In the genomic region with DNA sequence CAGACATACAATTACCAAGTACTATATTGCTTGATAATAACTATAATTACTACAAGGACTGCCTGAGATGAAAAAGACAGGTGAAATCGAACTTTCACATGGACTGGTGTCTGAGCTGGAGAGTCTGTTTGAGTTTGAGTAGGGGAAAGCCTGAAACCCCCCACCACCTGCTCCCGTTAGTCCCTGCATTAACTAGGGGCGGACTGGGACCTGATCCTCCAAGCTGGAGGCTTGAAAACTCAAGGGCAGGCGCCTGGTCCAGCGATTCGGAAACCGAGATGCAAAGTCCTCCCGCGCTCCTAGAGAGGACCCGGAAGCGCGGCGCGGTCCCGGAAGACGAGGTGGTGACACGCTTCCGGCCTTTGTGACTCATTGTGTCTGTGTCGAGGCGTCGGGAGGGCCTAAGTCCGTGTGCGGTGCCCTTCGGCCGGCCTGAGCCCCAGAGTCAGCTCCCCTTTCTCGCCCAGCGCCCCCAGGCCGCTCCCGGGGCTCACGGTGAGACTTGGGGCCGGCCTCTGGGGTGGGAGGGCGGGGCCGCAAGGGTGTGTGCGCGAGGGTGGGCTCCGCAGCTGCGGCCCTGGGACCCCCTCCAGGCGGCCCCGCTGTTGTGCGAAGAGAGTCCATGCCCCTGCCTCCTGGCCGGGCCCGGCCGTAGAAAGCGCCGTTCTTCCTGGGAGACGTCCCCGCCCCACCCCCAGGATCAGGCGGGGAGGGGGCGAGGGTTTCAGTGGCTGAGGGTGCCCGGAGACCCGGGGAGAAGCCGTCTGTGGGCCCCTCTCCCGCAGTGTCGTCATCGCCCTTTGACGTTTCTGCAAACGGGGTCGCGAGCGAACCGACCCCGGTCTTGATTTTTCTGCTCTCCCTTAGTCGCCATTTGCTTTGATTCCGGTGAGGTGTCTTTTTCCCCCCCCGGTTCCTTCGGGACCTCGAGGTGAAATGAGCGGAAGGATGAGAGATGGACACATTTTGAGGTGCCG, we compare ENCODE assay signal across 1 cellular context.
TF ChIP-seq lines count a peak whose summit lies in the region.

TSS of gene ZKSCAN1 (plus strand) at position 365 of the 977 bp plus-strand sequence. CDS start 7,911 bp downstream, outside the sequence.

TF ChIP-seq in H1, 55 proteins besides CTCF, POLR2A, EP300 and RAD21 (continued from another document):
- 0 out of 2 replicates have a peak, but pooled peaks have one; percentile 18 for TF ChIP-seq SRF (IDR thresholded peaks at IDR 0.05; ENCODE audit: low read depth, low read length)
- TF ChIP-seq SUZ12 (IDR thresholded peaks at IDR 0.05; ENCODE audit: low read length): no peak
TF ChIP-seq in H1: peak in this region for 18.
